30 cellular contexts compared by ENCODE assay signal in the genomic region with DNA sequence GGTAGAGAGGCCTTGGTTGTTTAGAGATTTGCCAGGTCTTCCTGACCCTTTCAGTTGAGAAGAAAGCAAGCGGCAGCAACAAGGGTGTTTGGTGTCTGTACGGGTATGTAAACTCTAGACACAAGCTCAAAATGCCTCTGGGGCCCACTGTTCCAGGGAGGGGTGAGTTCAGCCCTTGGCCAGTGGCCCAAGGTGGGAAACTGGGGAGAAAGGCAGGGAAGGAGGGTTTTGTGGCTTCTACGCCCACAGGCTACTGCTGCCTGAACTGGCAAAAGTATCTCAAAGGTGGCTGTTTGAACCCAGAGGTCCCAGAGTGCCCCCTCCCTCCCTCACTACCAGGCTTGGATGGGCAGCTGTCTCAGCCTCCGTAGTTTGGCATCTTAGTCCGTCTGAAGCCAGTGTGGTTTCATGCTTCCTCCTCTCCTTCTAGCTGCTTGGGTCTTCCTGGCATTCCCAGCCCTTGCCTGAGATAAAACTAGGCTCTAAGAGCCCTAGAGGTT. TPM values are rescaled to one million over a fixed set of nuclear protein-coding genes. Genes with fewer than 3 reads are reported as not detected.
DNase-seq lines count a peak whose midpoint lies in the region; ATAC-seq, FAIRE-seq and TF ChIP-seq lines count a peak whose summit lies in the region.
"Had no signal": no experiment of that assay in that cellular context is flagged by ENCODE, and none has a peak within 500 bp of the region (broad histone marks: within the 10 kb centered on the region; RNA-seq: fewer than 3 reads in every experiment).

No MANE protein-coding gene starts in this region.

- TF ChIP-seq RAD21 in K562 (CRISPR knock-in tag; conservative IDR thresholded peaks at IDR 0.05 in 1 of 2, IDR thresholded peaks at IDR 0.05 in 1 of 2): no peak

- H3K4me1 ChIP-seq in K562 (replicated peaks in 1 of 2; ENCODE audit: control insufficient read depth in 2 of 2, insufficient read depth in 2 of 2, low read length in 2 of 2): peaks cover 0 to 9% of the 10 kb centered on the region in 2 experiments; a peak in 3 of 5 replicates
- H3K4me1 ChIP-seq in gastrocnemius medialis: peaks cover 15 to 28% of the 10 kb centered on the region in 2 donors
- H3K4me1 ChIP-seq: colonic mucosa had no signal

- no peaks in the 10 kb centered on the region for H4K20me1 ChIP-seq in K562 (replicated peaks; ENCODE audit: control insufficient read depth, insufficient read depth, low read length)

- no peak overlapping the region for H3K4me2 ChIP-seq in K562 (ENCODE audit: insufficient read depth, low read length)
- H3K4me2 ChIP-seq: BLaER1, smooth muscle cell had no signal

- ATAC-seq in K562 (no peak), gastrocnemius medialis (no peak), HG03159 (IDR thresholded peaks at IDR 0.05; ENCODE audit: unreplicated experiment) (no peak), HG02970 (IDR thresholded peaks at IDR 0.05; ENCODE audit: low FRiP score, unreplicated experiment) (no peak), GM21390 (IDR thresholded peaks at IDR 0.05; ENCODE audit: unreplicated experiment) (no peak)
- ATAC-seq: activated CD4-positive, CD25-positive, alpha-beta regulatory T cell treated with anti-CD3 and anti-CD28 coated beads, Interleukin-2, amount 50 U/mL, for 24 hours had no signal

- POLR2A ChIA-PET in K562 (lab: Yijun Ruan, JAX): interaction anchor here (0.5 to 1.1 kb wide), 3 partner anchors 36 to 153 kb away, joined by 3 read pairs; no protein-coding TSS in a partner anchor

- DNase-seq in LNCaP clone FGC (ENCODE audit: low read depth) (no peak), K562 (ENCODE audit: extremely low read depth in 1 of 4, low spot score in 3 of 4) (no peak), left kidney (ENCODE audit: low read depth, low spot score) (peak; percentile 63), gastrocnemius medialis (no peak), NCI-H187 treated with DMSO at 0.1 percent for 48 hours (lab: John Stamatoyannopoulos, UW) (no peak)
- DNase-seq: ACHN; activated CD4-positive, alpha-beta memory T cell treated with anti-CD3 and anti-CD28 coated beads for 36 hours; activated CD8-positive, alpha-beta memory T cell treated with anti-CD3 and anti-CD28 coated beads, Interleukin-2, amount 50 U/mL, for 48 hours; activated effector memory CD4-positive, alpha-beta T cell treated with Interleukin-2 at 50 U/mL for 16 hours; colonic mucosa; effector memory CD4-positive, alpha-beta T cell; glutamatergic neuron; GOT3; Karpas-422; kidney glomerular epithelial cell; NCI-H1048; NCI-H446 treated with DMSO at 0.1 percent for 48 hours; nucleus accumbens; SIG-M5; stimulated activated CD4-positive, alpha-beta T cell treated with anti-CD3 and anti-CD28 coated beads, Interleukin-2, amount 100 ng/mL, for 24 hours had no signal

- no peaks in the 10 kb centered on the region for H3K79me2 ChIP-seq in K562 (ENCODE audit: control insufficient read depth, insufficient read depth, low read length)

- 31% methylated on average over 4 of the region's 5 CpGs for WGBS in K562 (ENCODE audit: insufficient coverage, low coverage, missing lambda C conversion rate)

- peaks cover 9 to 13% of the 10 kb centered on the region in 2 experiments; a peak in 2 of 5 replicates for H3K27me3 ChIP-seq in K562 (ENCODE audit: control insufficient read depth in 2 of 2, insufficient read depth in 2 of 2, low read length in 2 of 2)
- no peaks in the 10 kb centered on the region for H3K27me3 ChIP-seq in gastrocnemius medialis

- TF ChIP-seq POLR2A in K562 (conservative IDR thresholded peaks at IDR 0.05) (no peak), gastrocnemius medialis (IDR thresholded peaks at IDR 0.05) (no peak)

- TF ChIP-seq CTCF in LNCaP clone FGC (IDR thresholded peaks at IDR 0.05; ENCODE audit: control insufficient read depth, extremely low read depth, insufficient read depth) (no peak), K562 (IDR thresholded peaks at IDR 0.05 in 2 of 3, conservative IDR thresholded peaks at IDR 0.05 in 1 of 3; ENCODE audit: insufficient read depth in 2 of 3, low read depth in 1 of 3, low read length in 3 of 3) (no peak), gastrocnemius medialis (IDR thresholded peaks at IDR 0.05 in 4 of 5, conservative IDR thresholded peaks at IDR 0.05 in 1 of 5) (no peak)

- no peak for TF ChIP-seq EP300 in K562 (IDR thresholded peaks at IDR 0.05; ENCODE audit: low read length)

- FAIRE-seq in K562 (lab: Jason Lieb, UNC): peak; percentile 6
- FAIRE-seq: GM18507 had no signal

- in situ Hi-C loops in K562 (cut with MboI) (loop anchor here (5.0 kb wide), 1 partner anchor 94 kb away; no protein-coding TSS in a partner anchor), gastrocnemius medialis (cut with MboI; ENCODE audit: low sequenced_read_pairs in 4 of 4) (no loop called here)

- intact Hi-C loops in K562 (cut with micrococcal nuclease): no loop called here
- intact Hi-C loops in gastrocnemius medialis (cut with DNase I; ENCODE audit: low total_unique reads): no loop called here

- H3K9me3 ChIP-seq in K562 (replicated peaks; ENCODE audit: control insufficient read depth, insufficient read depth, low read depth, low read length) (no peaks in the 10 kb centered on the region), gastrocnemius medialis (no peaks in the 10 kb centered on the region)
- H3K9me3 ChIP-seq: colonic mucosa had no signal

- CTCF ChIA-PET in K562 (lab: Yijun Ruan, JAX; ENCODE audit: low intra/inter-chr PET ratio): no interaction called here

- H3K9me1 ChIP-seq in K562 (ENCODE audit: control insufficient read depth, insufficient read depth, low read length): no peaks in the 10 kb centered on the region

- no peak overlapping the region for H2AFZ ChIP-seq in K562 (ENCODE audit: low read depth, low read length)

- no peaks in the 10 kb centered on the region for H3K36me3 ChIP-seq in K562 (ENCODE audit: control insufficient read depth, insufficient read depth, low read length)
- H3K36me3 ChIP-seq in gastrocnemius medialis: no peaks in the 10 kb centered on the region
- H3K36me3 ChIP-seq: BLaER1, colonic mucosa had no signal

- BruUV-seq in K562 (replicated peaks; lab: Mats Ljungman, UMichigan): no TSS peak

- no peak overlapping the region for H3K9ac ChIP-seq in K562 (ENCODE audit: insufficient read depth in 1 of 2, low read depth in 2 of 2, low read length in 2 of 2)
- H3K9ac ChIP-seq: BLaER1 had no signal

- H3K4me3 ChIP-seq in LNCaP clone FGC (ENCODE audit: low read depth, low read length) (peak overlapping the region; percentile 14; the same call in 1 of the 2 replicates), K562 (no peak overlapping the region), gastrocnemius medialis (no peak overlapping the region)
- H3K4me3 ChIP-seq: BLaER1, colonic mucosa, lung, smooth muscle cell had no signal

- no peak overlapping the region for H3K27ac ChIP-seq in K562 (ENCODE audit: extremely low read depth, low read depth, low read length)
- peak overlapping the region in 3 of 4 donors; percentile 63 to 68 (median 67) for H3K27ac ChIP-seq in gastrocnemius medialis
- H3K27ac ChIP-seq: BLaER1, colonic mucosa had no signal

RNA-seq across cellular contexts. Expression of a gene that starts 5.5 kb away (rescaled TPM):
- 1.7 and 1.9 TPM in 2 replicates for total RNA-seq in K562 (2011; cell fraction: chromatin; rRNA removed; ENCODE audit: low replicate concordance)
- 0.83 and 0.92 TPM in 2 replicates for total RNA-seq in K562 (2011; cell fraction: nucleolus; rRNA removed)
- 0.44 and 1.3 TPM in 2 replicates for total RNA-seq in K562 (2011; cell fraction: nucleoplasm; rRNA removed)
- total RNA-seq in K562 (2014; rRNA removed): 0.18 and 0.53 TPM in 2 replicates
- total RNA-seq in K562 (2014; rRNA removed; fragmentation: Illumina TruSeq; extraction: Trizol): not detected in 2 replicates
- 0.14 TPM in 1 of 2 replicates, not detected in the other for total RNA-seq in K562 (2015; rRNA removed; fragmentation: Illumina TruSeq; extraction: Trizol)
- 0.31 and 0.40 TPM in 2 replicates for total RNA-seq in K562 (2021)
- polyA plus RNA-seq in K562 (2011; rRNA removed): not detected in 2 replicates
- polyA plus RNA-seq in K562 (2011; cell fraction: cytosol; rRNA removed): not detected in 2 replicates
- 0.07 and 0.46 TPM in 2 replicates for polyA plus RNA-seq in K562 (2011; cell fraction: nucleus; rRNA removed)
- polyA plus RNA-seq in K562 (2012): 0.11 TPM in 1 of 2 replicates, not detected in the other
- polyA plus RNA-seq in K562 (2014; fragmentation: Illumina TruSeq; extraction: Trizol): 0.10 TPM in 1 of 2 replicates, not detected in the other
- not detected for polyA plus RNA-seq in K562 (2014; fragmentation: Nextera tagmentation; extraction: Ambion mirVana)
- 0.44 TPM in 1 of 2 replicates, not detected in the other for polyA plus RNA-seq in K562 (2014; rRNA removed)
- not detected in 2 replicates for polyA minus RNA-seq in K562 (2011; rRNA and poly(A)+ RNA removed)
- polyA minus RNA-seq in K562 (2011; cell fraction: cytosol; rRNA and poly(A)+ RNA removed): not detected in 2 replicates
- polyA minus RNA-seq in K562 (2011; cell fraction: nucleus; rRNA and poly(A)+ RNA removed): 0.22 and 0.40 TPM in 2 replicates
- 1 to 10 TPM in 1 of 4 donors, under 1 TPM in 1, not detected in 2; 0.36 to 1.4 TPM for total RNA-seq in gastrocnemius medialis
- total RNA-seq: activated CD4-positive, alpha-beta memory T cell treated with anti-CD3 and anti-CD28 coated beads for 36 hours; colonic mucosa; temporal lobe had no signal

RNA-seq across cellular contexts. Expression of a gene that starts 10.1 kb away (rescaled TPM):
- 7.1 and 7.3 TPM in 2 replicates for total RNA-seq in K562 (2011; cell fraction: chromatin; rRNA removed; ENCODE audit: low replicate concordance)
- 2.8 and 3.0 TPM in 2 replicates for total RNA-seq in K562 (2011; cell fraction: nucleolus; rRNA removed)
- 3.9 and 4.4 TPM in 2 replicates for total RNA-seq in K562 (2011; cell fraction: nucleoplasm; rRNA removed)
- total RNA-seq in K562 (2014; rRNA removed) (0.73 and 1.00 TPM in 2 replicates), K562 (2014; rRNA removed; fragmentation: Illumina TruSeq; extraction: Trizol) (0.57 and 1.0 TPM in 2 replicates), K562 (2015; rRNA removed; fragmentation: Illumina TruSeq; extraction: Trizol) (1.4 TPM in 2 replicates), K562 (2021) (3.2 and 4.0 TPM in 2 replicates), gastrocnemius medialis (1 to 10 TPM; 1.0 to 4.7 (median 3.8) TPM)
- polyA plus RNA-seq in K562 (2011; rRNA removed) (2.0 and 2.8 TPM in 2 replicates), K562 (2014; fragmentation: Illumina TruSeq; extraction: Trizol) (3.4 and 3.5 TPM in 2 replicates), K562 (2014; fragmentation: Nextera tagmentation; extraction: Ambion mirVana) (under 1 TPM; 0.06 to 0.13 TPM), K562 (2014; rRNA removed) (2.3 and 3.5 TPM in 2 replicates)
- 1.5 and 1.8 TPM in 2 replicates for polyA plus RNA-seq in K562 (2011; cell fraction: cytosol; rRNA removed)
- polyA plus RNA-seq in K562 (2011; cell fraction: nucleus; rRNA removed): 4.0 and 6.5 TPM in 2 replicates
- 2.8 and 3.8 TPM in 2 replicates for polyA plus RNA-seq in K562 (2012)
- 1.2 and 1.4 TPM in 2 replicates for polyA minus RNA-seq in K562 (2011; rRNA and poly(A)+ RNA removed)
- polyA minus RNA-seq in K562 (2011; cell fraction: cytosol; rRNA and poly(A)+ RNA removed): 0.64 and 0.76 TPM in 2 replicates
- polyA minus RNA-seq in K562 (2011; cell fraction: nucleus; rRNA and poly(A)+ RNA removed): 0.94 and 2.2 TPM in 2 replicates
- total RNA-seq: activated CD4-positive, alpha-beta memory T cell treated with anti-CD3 and anti-CD28 coated beads for 36 hours; temporal lobe had no signal

RNA-seq across cellular contexts. Expression of a gene that starts 15.3 kb away (rescaled TPM):
- total RNA-seq in K562 (2011; cell fraction: chromatin; rRNA removed; ENCODE audit: low replicate concordance): 0.40 and 0.51 TPM in 2 replicates
- total RNA-seq in K562 (2011; cell fraction: nucleolus; rRNA removed): 0.50 TPM in 1 of 2 replicates, not detected in the other
- total RNA-seq in K562 (2011; cell fraction: nucleoplasm; rRNA removed): 0.53 TPM in 1 of 2 replicates, not detected in the other
- total RNA-seq in K562 (2014; rRNA removed) (0.41 and 0.50 TPM in 2 replicates), K562 (2014; rRNA removed; fragmentation: Illumina TruSeq; extraction: Trizol) (0.25 and 0.41 TPM in 2 replicates), K562 (2015; rRNA removed; fragmentation: Illumina TruSeq; extraction: Trizol) (0.30 and 0.58 TPM in 2 replicates), K562 (2021) (0.75 and 1.1 TPM in 2 replicates), gastrocnemius medialis (1 to 10 TPM in 1 of 4 donors, under 1 TPM in 3; 0.51 to 2.0 (median 0.71) TPM)
- polyA plus RNA-seq in K562 (2011; rRNA removed) (0.38 and 0.73 TPM in 2 replicates), K562 (2014; fragmentation: Illumina TruSeq; extraction: Trizol) (0.36 and 0.71 TPM in 2 replicates), K562 (2014; fragmentation: Nextera tagmentation; extraction: Ambion mirVana) (under 1 TPM in 1 of 2 experiments, not detected in 1; 0.06 TPM), K562 (2014; rRNA removed) (0.70 and 1.5 TPM in 2 replicates)
- polyA plus RNA-seq in K562 (2011; cell fraction: cytosol; rRNA removed): 0.27 and 0.48 TPM in 2 replicates
- polyA plus RNA-seq in K562 (2011; cell fraction: nucleus; rRNA removed): 1.7 and 2.0 TPM in 2 replicates
- 0.79 and 1.2 TPM in 2 replicates for polyA plus RNA-seq in K562 (2012)
- not detected in 2 replicates for polyA minus RNA-seq in K562 (2011; rRNA and poly(A)+ RNA removed)
- polyA minus RNA-seq in K562 (2011; cell fraction: cytosol; rRNA and poly(A)+ RNA removed): not detected in 2 replicates
- polyA minus RNA-seq in K562 (2011; cell fraction: nucleus; rRNA and poly(A)+ RNA removed): 0.44 TPM in 1 of 2 replicates, not detected in the other
- total RNA-seq: colonic mucosa, temporal lobe had no signal

RNA-seq across cellular contexts. Expression of a gene that starts 29.5 kb away (rescaled TPM):
- total RNA-seq in K562 (2011; cell fraction: chromatin; rRNA removed; ENCODE audit: low replicate concordance): 6.6 and 8.3 TPM in 2 replicates
- 2.4 and 3.2 TPM in 2 replicates for total RNA-seq in K562 (2011; cell fraction: nucleolus; rRNA removed)
- total RNA-seq in K562 (2011; cell fraction: nucleoplasm; rRNA removed): 2.1 and 2.4 TPM in 2 replicates
- 0.32 and 0.57 TPM in 2 replicates for total RNA-seq in K562 (2014; rRNA removed)
- 0.62 and 0.80 TPM in 2 replicates for total RNA-seq in K562 (2014; rRNA removed; fragmentation: Illumina TruSeq; extraction: Trizol)
- total RNA-seq in K562 (2015; rRNA removed; fragmentation: Illumina TruSeq; extraction: Trizol): 0.53 and 0.76 TPM in 2 replicates
- total RNA-seq in K562 (2021): 0.72 and 0.95 TPM in 2 replicates
- polyA plus RNA-seq in K562 (2011; rRNA removed): 0.57 TPM in 2 replicates
- polyA plus RNA-seq in K562 (2011; cell fraction: cytosol; rRNA removed): 0.29 and 0.31 TPM in 2 replicates
- polyA plus RNA-seq in K562 (2011; cell fraction: nucleus; rRNA removed): 1.9 and 3.0 TPM in 2 replicates
- 0.62 and 1.4 TPM in 2 replicates for polyA plus RNA-seq in K562 (2012)
- polyA plus RNA-seq in K562 (2014; fragmentation: Illumina TruSeq; extraction: Trizol): 1.3 and 1.4 TPM in 2 replicates
- polyA plus RNA-seq in K562 (2014; fragmentation: Nextera tagmentation; extraction: Ambion mirVana): under 1 TPM; 0.20 to 0.21 TPM
- 0.94 and 1.1 TPM in 2 replicates for polyA plus RNA-seq in K562 (2014; rRNA removed)
- 0.11 and 0.42 TPM in 2 replicates for polyA minus RNA-seq in K562 (2011; rRNA and poly(A)+ RNA removed)
- not detected in 2 replicates for polyA minus RNA-seq in K562 (2011; cell fraction: cytosol; rRNA and poly(A)+ RNA removed)
- polyA minus RNA-seq in K562 (2011; cell fraction: nucleus; rRNA and poly(A)+ RNA removed): 0.81 and 0.89 TPM in 2 replicates
- total RNA-seq in gastrocnemius medialis: 1 to 10 TPM; 3.3 to 4.9 (median 3.8) TPM
- total RNA-seq: activated CD4-positive, alpha-beta memory T cell treated with anti-CD3 and anti-CD28 coated beads for 36 hours; colonic mucosa; fibroblast of lung; lung; temporal lobe had no signal

RNA-seq across cellular contexts. Expression of a gene that starts 38.3 kb away (rescaled TPM):
- 7.4 and 10.3 TPM in 2 replicates for total RNA-seq in K562 (2011; cell fraction: chromatin; rRNA removed; ENCODE audit: low replicate concordance)
- 2.7 and 2.9 TPM in 2 replicates for total RNA-seq in K562 (2011; cell fraction: nucleolus; rRNA removed)
- 2.9 and 3.5 TPM in 2 replicates for total RNA-seq in K562 (2011; cell fraction: nucleoplasm; rRNA removed)
- 10.5 and 13.9 TPM in 2 replicates for total RNA-seq in K562 (2014; rRNA removed)
- 5.7 and 8.0 TPM in 2 replicates for total RNA-seq in K562 (2014; rRNA removed; fragmentation: Illumina TruSeq; extraction: Trizol)
- total RNA-seq in K562 (2015; rRNA removed; fragmentation: Illumina TruSeq; extraction: Trizol): 10.4 and 10.9 TPM in 2 replicates
- total RNA-seq in K562 (2021): 9.3 and 9.9 TPM in 2 replicates
- 1.1 and 1.7 TPM in 2 replicates for polyA plus RNA-seq in K562 (2011; rRNA removed)
- 3.4 and 8.0 TPM in 2 replicates for polyA plus RNA-seq in K562 (2011; cell fraction: cytosol; rRNA removed)
- polyA plus RNA-seq in K562 (2011; cell fraction: nucleus; rRNA removed): 6.2 and 13.4 TPM in 2 replicates
- polyA plus RNA-seq in K562 (2012): 8.6 and 12.0 TPM in 2 replicates
- polyA plus RNA-seq in K562 (2014; fragmentation: Illumina TruSeq; extraction: Trizol): 8.8 and 9.9 TPM in 2 replicates
- polyA plus RNA-seq in K562 (2014; fragmentation: Nextera tagmentation; extraction: Ambion mirVana): 1 to 10 TPM; 1.9 to 2.2 TPM
- polyA plus RNA-seq in K562 (2014; rRNA removed): 5.1 and 10.4 TPM in 2 replicates
- 0.57 and 1.2 TPM in 2 replicates for polyA minus RNA-seq in K562 (2011; rRNA and poly(A)+ RNA removed)
- polyA minus RNA-seq in K562 (2011; cell fraction: cytosol; rRNA and poly(A)+ RNA removed): 1.7 and 2.6 TPM in 2 replicates
- 1.8 and 1.9 TPM in 2 replicates for polyA minus RNA-seq in K562 (2011; cell fraction: nucleus; rRNA and poly(A)+ RNA removed)
- 10 to 100 TPM; 13.6 to 37.7 (median 26.3) TPM for total RNA-seq in gastrocnemius medialis
- total RNA-seq: activated CD4-positive, alpha-beta memory T cell treated with anti-CD3 and anti-CD28 coated beads for 36 hours; colonic mucosa; fibroblast of lung; lung; temporal lobe had no signal
